In genomic region chr16:88700636-88701482, GRCh38 we compare ENCODE assay signal across 8 cellular contexts. TPM values are rescaled to one million over a fixed set of nuclear protein-coding genes. Genes with fewer than 3 reads are reported as not detected.
DNase-seq lines count a peak whose midpoint lies in the region; ATAC-seq and TF ChIP-seq lines count a peak whose summit lies in the region.

No MANE protein-coding gene starts in this region.

- no peaks in the 10 kb centered on the region for H3K9me2 ChIP-seq in DOHH2 (replicated peaks; ENCODE audit: control insufficient read depth, low read length)

- H4K20me1 ChIP-seq in DOHH2 (ENCODE audit: control insufficient read depth, insufficient read depth, low read depth, low read length), result peaks cover 12% of the 10 kb centered on the region; the same call in 1 of the 2 replicates

- H3K36me3 ChIP-seq in DOHH2 (ENCODE audit: control insufficient read depth, low read length), result peaks cover 53% of the 10 kb centered on the region
- peaks cover 36% of the 10 kb centered on the region for H3K36me3 ChIP-seq in upper lobe of right lung

- ATAC-seq in upper lobe of right lung, result peak; percentile 82

- intact Hi-C loops in upper lobe of right lung (cut with DNase I), result no loop called here

- peak; percentile 89 for DNase-seq in HCEC 1CT
- DNase-seq in NK-92 (lab: John Stamatoyannopoulos, UW; ENCODE audit: unreplicated experiment), result peak; percentile 66
- DNase-seq in activated T-cell treated with anti-CD3 and anti-CD28 coated beads for 24 hours (ENCODE audit: low read depth), result peak; percentile 93
- DNase-seq in fibroblast of gingiva (ENCODE audit: low read depth), result peak; percentile 47
- peak; percentile 85 for DNase-seq in pulmonary artery endothelial cell (ENCODE audit: low read depth, low spot score)
- DNase-seq in upper lobe of right lung, result peak; percentile 97
- DNase-seq in LoVo (ENCODE audit: low spot score), result no peak

- H3K4me3 ChIP-seq in DOHH2 (ENCODE audit: low read length), result peak overlapping the region; percentile 68
- peak overlapping the region; percentile 99 for H3K4me3 ChIP-seq in upper lobe of right lung

- peaks cover 58% of the 10 kb centered on the region for H3K4me1 ChIP-seq in DOHH2 (ENCODE audit: control insufficient read depth, low read length)
- H3K4me1 ChIP-seq in upper lobe of right lung, result peaks cover 53% of the 10 kb centered on the region

- H3K79me2 ChIP-seq in DOHH2 (ENCODE audit: control insufficient read depth, low read length), result peaks cover 53% of the 10 kb centered on the region

- no peaks in the 10 kb centered on the region for H3K27me3 ChIP-seq in DOHH2 (ENCODE audit: control insufficient read depth, low read length)
- no peaks in the 10 kb centered on the region for H3K27me3 ChIP-seq in upper lobe of right lung

- TF ChIP-seq CTCF in DOHH2 (IDR thresholded peaks at IDR 0.05; ENCODE audit: low read depth, low read length, poor library complexity, severe bottlenecking) (no peak), upper lobe of right lung (IDR thresholded peaks at IDR 0.05) (no peak)

- H3K9me3 ChIP-seq in DOHH2 (ENCODE audit: control insufficient read depth, insufficient read depth, low read length) (no peaks in the 10 kb centered on the region), upper lobe of right lung (no peaks in the 10 kb centered on the region)

- H3K4me2 ChIP-seq in DOHH2 (ENCODE audit: low read length), result peak overlapping the region; percentile 83

- peak overlapping the region; percentile 63 for H3K27ac ChIP-seq in DOHH2 (ENCODE audit: low read depth, low read length)
- peak overlapping the region; percentile 84 for H3K27ac ChIP-seq in upper lobe of right lung

- peaks cover 12% of the 10 kb centered on the region for H3F3A ChIP-seq in DOHH2 (ENCODE audit: control insufficient read depth, insufficient read depth)

RNA-seq across cellular contexts. Expression of gene RNF166, which starts 5.3 kb away (rescaled TPM):
- 13.4 and 20.8 TPM in 2 replicates for total RNA-seq in pulmonary artery endothelial cell
- 50.6 TPM for total RNA-seq in upper lobe of right lung

RNA-seq across cellular contexts. Expression of gene CTU2, which starts 5.4 kb away (rescaled TPM):
- 29.6 and 33.6 TPM in 2 replicates for total RNA-seq in pulmonary artery endothelial cell
- total RNA-seq in upper lobe of right lung, result 21.3 TPM

RNA-seq across cellular contexts. Expression of gene SNAI3, which starts 14.6 kb away (rescaled TPM):
- total RNA-seq in pulmonary artery endothelial cell, result 0.14 and 0.33 TPM in 2 replicates
- total RNA-seq in upper lobe of right lung, result 7.0 TPM

RNA-seq across cellular contexts. Expression of gene MVD, which starts 38.0 kb away (rescaled TPM):
- total RNA-seq in pulmonary artery endothelial cell (67.3 and 78.5 TPM in 2 replicates), upper lobe of right lung (104 TPM)

RNA-seq across cellular contexts. Expression of gene CYBA, which starts 50.0 kb away (rescaled TPM):
- total RNA-seq in pulmonary artery endothelial cell, result 20.8 and 34.5 TPM in 2 replicates
- total RNA-seq in upper lobe of right lung, result 257 TPM
